1 cellular context compared by ENCODE assay signal in genomic region chr20:49403911-49404310, GRCh38.
TF ChIP-seq lines count a peak whose summit lies in the region.

No MANE protein-coding gene starts in this region.

TF ChIP-seq in HepG2, 621 proteins besides CTCF, POLR2A, EP300 and RAD21 (continued from another document):
- TF ChIP-seq BCLAF1 (IDR thresholded peaks at IDR 0.05) (no peak), HINFP (CRISPR knock-in tag; IDR thresholded peaks at IDR 0.05; ENCODE audit: low read depth) (no peak), NFE2L1 (CRISPR knock-in tag; IDR thresholded peaks at IDR 0.05; ENCODE audit: borderline replicate concordance) (no peak), YEATS2 (CRISPR knock-in tag; IDR thresholded peaks at IDR 0.05; ENCODE audit: borderline replicate concordance) (no peak), AFF4 (CRISPR knock-in tag; IDR thresholded peaks at IDR 0.05) (no peak), ZNF263 (CRISPR knock-in tag; IDR thresholded peaks at IDR 0.05) (no peak), ISL2 (CRISPR knock-in tag; IDR thresholded peaks at IDR 0.05) (no peak)
